ENCODE assay signal across 1 cellular context in the genomic region with DNA sequence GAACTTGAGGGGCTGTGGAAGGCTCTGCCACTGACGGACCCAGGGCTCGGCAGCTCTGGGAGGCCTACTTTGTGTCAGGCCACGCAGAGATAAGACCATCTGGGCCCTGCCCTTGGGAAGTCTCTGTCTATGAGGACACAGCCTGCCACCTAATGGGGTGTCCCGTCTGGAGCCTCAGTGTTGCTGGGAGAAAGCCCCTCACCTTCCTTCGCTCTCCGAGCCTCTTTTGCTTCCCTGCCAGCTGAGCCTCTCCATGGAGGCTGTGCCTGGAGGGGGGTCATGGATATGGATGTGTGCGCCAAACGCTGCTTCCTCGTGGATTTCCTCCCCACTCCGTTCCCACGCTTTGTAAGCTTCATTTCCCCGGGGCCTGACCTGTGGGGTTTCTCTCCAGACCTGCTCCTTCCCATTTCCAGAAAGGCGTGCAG.
TF ChIP-seq lines count a peak whose summit lies in the region.

No MANE protein-coding gene starts in this region.

TF ChIP-seq in H1, 55 proteins besides CTCF, POLR2A, EP300 and RAD21 (continued from another document):
- TF ChIP-seq CHD7 (IDR thresholded peaks at IDR 0.05; ENCODE audit: insufficient replicate concordance, low read length) (no peak), KDM5A (IDR thresholded peaks at IDR 0.05; ENCODE audit: low read length) (no peak), EGR1 (IDR thresholded peaks at IDR 0.05; ENCODE audit: borderline replicate concordance, low read depth, low read length) (no peak), BACH1 (IDR thresholded peaks at IDR 0.05; ENCODE audit: low read length) (no peak), SAP30 (IDR thresholded peaks at IDR 0.05; ENCODE audit: insufficient read depth, insufficient replicate concordance, low read length) (no peak), ZNF274 (IDR thresholded peaks at IDR 0.05; ENCODE audit: borderline replicate concordance, extremely low read depth, low read length) (no peak), BRCA1 (IDR thresholded peaks at IDR 0.05; ENCODE audit: low read depth, low read length) (no peak), SP4 (IDR thresholded peaks at IDR 0.05; ENCODE audit: low read length) (no peak), MAFK (IDR thresholded peaks at IDR 0.05; ENCODE audit: low read depth, low read length) (no peak), RFX5 (IDR thresholded peaks at IDR 0.05; ENCODE audit: borderline replicate concordance, low read depth, low read length) (no peak), CHD2 (IDR thresholded peaks at IDR 0.05; ENCODE audit: low read length) (no peak), SIN3A (conservative IDR thresholded peaks at IDR 0.05 in 1 of 2, IDR thresholded peaks at IDR 0.05 in 1 of 2; ENCODE audit: low read depth in 1 of 2, low read length in 2 of 2) (no peak), CBX5 (IDR thresholded peaks at IDR 0.05; ENCODE audit: low read depth, low read length) (no peak), KDM1A (IDR thresholded peaks at IDR 0.05; ENCODE audit: borderline replicate concordance, low read length) (no peak)
